28 cellular contexts compared by ENCODE assay signal in genomic region chr7:16044620-16045019, GRCh38.
"Had no signal": no experiment of that assay in that cellular context is flagged by ENCODE, and none has a peak within 500 bp of the region (broad histone marks: within the 10 kb centered on the region; RNA-seq: fewer than 3 reads in every experiment).

No MANE protein-coding gene starts in this region.

- H3K4me3 ChIP-seq: neural progenitor cell, ovary, psoas muscle, right lobe of liver, skin epidermis, smooth muscle cell, spleen, tibial artery, transverse colon, upper lobe of right lung, uterus had no signal

- H3K4me1 ChIP-seq: parathyroid adenoma, psoas muscle, right lobe of liver, spleen, tibial artery, transverse colon, upper lobe of right lung, uterus had no signal

- ATAC-seq: naive thymus-derived CD8-positive, alpha-beta T cell; natural killer cell treated with Interleukin-12 subunit alpha and Interleukin-12 subunit beta and Interleukin-15 and Interleukin-18, amount 100 ng/mL, for 72 hours; psoas muscle; right cardiac atrium; right lobe of liver; stimulated activated memory B cell treated with anti-CD40 and anti-IgM and Interleukin-4, amounts not matched to agents 10 μg/mL and 1 μg/mL and 100 μg/mL, for 72 hours; stimulated activated naive CD8-positive, alpha-beta T cell treated with anti-CD3 and anti-CD28 coated beads, Interleukin-15, amount 100 ng/mL, for 72 hours; stimulated activated naive CD8-positive, alpha-beta T cell treated with anti-CD3 and anti-CD28 coated beads, Interleukin-15, Interleukin-2, amounts not matched to agents 100 U/mL and 50 U/mL, for 24 hours; upper lobe of right lung had no signal

- H3K9me3 ChIP-seq: ovary, psoas muscle, right lobe of liver, spleen, tibial artery, transverse colon, upper lobe of right lung, uterus had no signal

- H3K36me3 ChIP-seq: neural progenitor cell, ovary, right lobe of liver, spleen, tibial artery, transverse colon, upper lobe of right lung, uterus had no signal

- H3K27ac ChIP-seq: neural progenitor cell, ovary, parathyroid adenoma, psoas muscle, right lobe of liver, skin epidermis, spleen, tibial artery, transverse colon, upper lobe of right lung, uterus had no signal

- DNase-seq: naive B cell; naive thymus-derived CD8-positive, alpha-beta T cell; occipital lobe; ovary; posterior cingulate gyrus; psoas muscle; right lobe of liver; spleen; stimulated activated CD4-positive, alpha-beta T cell treated with anti-CD3 and anti-CD28 coated beads, Interleukin-12 subunit alpha, Interleukin-12 subunit beta, amount 100 ng/mL, for 4 hours; stimulated activated CD4-positive, alpha-beta T cell treated with anti-CD3 and anti-CD28 coated beads, Interleukin-1b, Interleukin-23, amount 100 ng/mL, for 48 hours; stimulated activated CD4-positive, alpha-beta T cell treated with anti-CD3 and anti-CD28 coated beads, Interleukin-4, amount 100 ng/mL, for 1 hour; stimulated activated CD4-positive, alpha-beta T cell treated with anti-CD3 and anti-CD28 coated beads, Interleukin-4, amount 100 ng/mL, for 4 hours; stimulated activated CD8-positive, alpha-beta memory T cell treated with anti-CD3 and anti-CD28 coated beads, Interleukin-4, amount 100 ng/mL, for 48 hours; stimulated activated naive CD4-positive, alpha-beta T cell; stimulated activated naive CD8-positive, alpha-beta T cell treated with anti-CD3 and anti-CD28 coated beads, Interleukin-15, amount 100 ng/mL, for 72 hours; stimulated activated naive CD8-positive, alpha-beta T cell treated with anti-CD3 and anti-CD28 coated beads, Interleukin-15, Interleukin-2, amounts not matched to agents 100 U/mL and 50 U/mL, for 24 hours; substantia nigra; tibial artery; transverse colon; upper lobe of right lung; uterus had no signal

- H3K27me3 ChIP-seq: neural progenitor cell, ovary, right lobe of liver, spleen, tibial artery, transverse colon, upper lobe of right lung, uterus had no signal
